In the genomic region with DNA sequence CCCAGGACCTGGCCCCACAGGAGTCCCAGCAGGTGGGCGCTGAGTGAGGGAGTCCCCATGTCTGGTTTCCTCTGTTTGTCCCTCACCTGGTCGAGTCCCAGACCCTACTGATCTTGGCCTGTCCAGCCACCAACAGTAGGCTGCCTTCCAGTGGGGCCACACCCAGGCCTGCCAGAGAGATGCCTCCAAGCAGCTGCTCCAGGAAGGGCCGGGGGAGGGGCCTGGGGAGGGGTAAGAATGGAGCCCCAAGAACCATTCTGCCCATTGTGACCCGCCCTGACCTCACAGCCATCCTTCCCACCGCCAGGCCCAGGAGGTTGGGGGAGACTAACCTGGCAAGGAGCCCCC, we compare ENCODE assay signal across 9 cellular contexts. TPM values are rescaled to one million over a fixed set of nuclear protein-coding genes. Genes with fewer than 3 reads are reported as not detected.
DNase-seq lines count a peak whose midpoint lies in the region; ATAC-seq, FAIRE-seq and TF ChIP-seq lines count a peak whose summit lies in the region.
"Had no signal": no experiment of that assay in that cellular context is flagged by ENCODE, and none has a peak within 500 bp of the region (broad histone marks: within the 10 kb centered on the region; RNA-seq: fewer than 3 reads in every experiment).

No MANE protein-coding gene starts in this region.

- no peak for TF ChIP-seq EP300 in ovary (IDR thresholded peaks at IDR 0.05)

- H3K9me3 Mint-ChIP-seq in CD8-positive, alpha-beta T cell: no peaks in the 10 kb centered on the region
- H3K9me3 Mint-ChIP-seq in endothelial cell (ENCODE audit: unreplicated experiment): no peaks in the 10 kb centered on the region

- peaks cover 15% of the 10 kb centered on the region for H3K4me1 ChIP-seq in CD8-positive, alpha-beta T cell (ENCODE audit: insufficient read depth, low read length)
- H3K4me1 ChIP-seq in NT2/D1 (ENCODE audit: insufficient read depth, insufficient read length) (peaks cover 21% of the 10 kb centered on the region), ovary (ENCODE audit: insufficient read depth) (peaks cover 6% of the 10 kb centered on the region)

- H3K9ac ChIP-seq in NT2/D1 (ENCODE audit: insufficient read length, low read depth): peak overlapping the region; percentile 90

- intact Hi-C loops in CD8-positive, alpha-beta T cell (cut with DNase I, micrococcal nuclease): loop anchor here (1.0 to 10.0 kb wide), 8 partner anchors 39 to 410 kb away; a partner anchor contains a TSS
- intact Hi-C loops in ovary (cut with DNase I): loop anchor here (5.0 to 10.0 kb wide), 7 partner anchors 65 to 295 kb away; a partner anchor contains a TSS

- no peak for DNase-seq in CD8-positive, alpha-beta T cell
- DNase-seq in NT2/D1 (ENCODE audit: low read depth, low spot score) (no peak), endothelial cell (ENCODE audit: low spot score) (no peak), ovary (peak in 2 of 5 donors; percentile 57 to 60), GM10248 (ENCODE audit: extremely low spot score) (no peak), H54 (ENCODE audit: insufficient read length, low spot score) (no peak), frontal cortex (ENCODE audit: low spot score in 2 of 2) (no peak), D721Med (ENCODE audit: insufficient read length, low spot score) (no peak)

- no peaks in the 10 kb centered on the region for H3K36me3 ChIP-seq in CD8-positive, alpha-beta T cell (ENCODE audit: insufficient read depth, low read length)
- peaks cover 19% of the 10 kb centered on the region for H3K36me3 ChIP-seq in NT2/D1 (ENCODE audit: insufficient read depth, insufficient read length, low read length)
- H3K36me3 ChIP-seq in ovary: no peaks in the 10 kb centered on the region

- TF ChIP-seq CTCF in CD8-positive, alpha-beta T cell (IDR thresholded peaks at IDR 0.05): no peak
- TF ChIP-seq CTCF in endothelial cell (IDR thresholded peaks at IDR 0.05; ENCODE audit: unreplicated experiment): no peak
- TF ChIP-seq CTCF in ovary (IDR thresholded peaks at IDR 0.05): no peak
- TF ChIP-seq CTCF in GM10248 (IDR thresholded peaks at IDR 0.05; ENCODE audit: control extremely low read depth, extremely low read depth, low read depth, missing control alignments): no peak
- no peak for TF ChIP-seq CTCF in D721Med (IDR thresholded peaks at IDR 0.05; ENCODE audit: insufficient read depth, missing control alignments)

- FAIRE-seq in H54 (lab: Jason Lieb, UNC) (no peak), frontal cortex (lab: Jason Lieb, UNC) (no peak), D721Med (lab: Jason Lieb, UNC) (no peak)

- H3K4me3 Mint-ChIP-seq in CD8-positive, alpha-beta T cell: peak overlapping the region; percentile 81
- peak overlapping the region; percentile 74 for H3K4me3 Mint-ChIP-seq in endothelial cell (ENCODE audit: unreplicated experiment)

- H3K4me3 ChIP-seq in CD8-positive, alpha-beta T cell (ENCODE audit: low read depth, low read length): no peak overlapping the region
- H3K4me3 ChIP-seq in NT2/D1 (ENCODE audit: insufficient read length, low read depth) (peak overlapping the region; percentile 63), ovary (peak overlapping the region; percentile 63)

- H3K27ac Mint-ChIP-seq in CD8-positive, alpha-beta T cell: peak overlapping the region; percentile 55
- H3K27ac Mint-ChIP-seq in endothelial cell (ENCODE audit: unreplicated experiment): no peak overlapping the region

- H3K4me1 Mint-ChIP-seq in CD8-positive, alpha-beta T cell (ENCODE audit: low read depth): peaks cover 12% of the 10 kb centered on the region
- peaks cover 3% of the 10 kb centered on the region for H3K4me1 Mint-ChIP-seq in endothelial cell (ENCODE audit: unreplicated experiment)

- peaks cover 6% of the 10 kb centered on the region for H3K27me3 Mint-ChIP-seq in CD8-positive, alpha-beta T cell (ENCODE audit: low read depth)
- H3K27me3 Mint-ChIP-seq in endothelial cell (ENCODE audit: unreplicated experiment): peaks cover 14% of the 10 kb centered on the region

- WGBS in ovary, 3 donors: 63 to 79% (median 69%) methylated on average over 5 of the region's 5 CpGs

- H3K9me3 ChIP-seq in CD8-positive, alpha-beta T cell (ENCODE audit: low read length): no peaks in the 10 kb centered on the region
- H3K9me3 ChIP-seq in NT2/D1 (ENCODE audit: insufficient read depth, low read length) (no peaks in the 10 kb centered on the region), ovary (no peaks in the 10 kb centered on the region)

- no peaks in the 10 kb centered on the region for H3K27me3 ChIP-seq in CD8-positive, alpha-beta T cell (ENCODE audit: insufficient read depth, low read length)
- H3K27me3 ChIP-seq in NT2/D1 (ENCODE audit: insufficient read depth, insufficient read length) (peaks cover 12% of the 10 kb centered on the region), ovary (no peaks in the 10 kb centered on the region)

- CTCF ChIA-PET in CD8-positive, alpha-beta T cell (lab: Charles Lee): interaction anchor here (0.5 to 1.7 kb wide), 4 partner anchors 20 to 83 kb away, joined by 3 to 11 read pairs (median 4); no protein-coding TSS in a partner anchor
- CTCF ChIA-PET in GM10248 (lab: Yijun Ruan, JAX): interaction anchor here (0.9 to 1.7 kb wide), 4 partner anchors 13 to 150 kb away, joined by 3 to 4 read pairs (median 4); a partner anchor contains a TSS

- TF ChIP-seq POLR2A in ovary (IDR thresholded peaks at IDR 0.05) (no peak), H54 (IDR thresholded peaks at IDR 0.05; ENCODE audit: low read depth, low read length) (no peak)

- no peak overlapping the region for H3K27ac ChIP-seq in CD8-positive, alpha-beta T cell (ENCODE audit: low read depth, low read length)
- H3K27ac ChIP-seq in ovary: peak overlapping the region; percentile 29 to 90

- ATAC-seq in CD8-positive, alpha-beta T cell: no peak

- H3K36me3 Mint-ChIP-seq in CD8-positive, alpha-beta T cell: peaks cover 5% of the 10 kb centered on the region
- peaks cover 4% of the 10 kb centered on the region for H3K36me3 Mint-ChIP-seq in endothelial cell (ENCODE audit: low read depth, unreplicated experiment)

- POLR2A ChIA-PET in CD8-positive, alpha-beta T cell (lab: Charles Lee): no interaction called here
- POLR2A ChIA-PET in GM10248 (lab: Yijun Ruan, JAX): no interaction called here

RNA-seq across cellular contexts. Expression of a gene that starts 0.7 kb away (rescaled TPM):
- 10 to 100 TPM; 33.0 to 37.2 TPM for total RNA-seq in CD8-positive, alpha-beta T cell
- 72.5 TPM for total RNA-seq in endothelial cell (ENCODE audit: unreplicated experiment)
- total RNA-seq in ovary: 10 to 100 TPM; 53.7 to 81.2 (median 62.6) TPM
- polyA plus RNA-seq in ovary: 10 to 100 TPM; 43.5 to 55.4 TPM
- 26.9 TPM for total RNA-seq in frontal cortex

RNA-seq across cellular contexts. Expression of a gene that starts 12.8 kb away (rescaled TPM):
- total RNA-seq in CD8-positive, alpha-beta T cell: under 1 TPM in 1 of 2 experiments, not detected in 1; 0.03 TPM
- total RNA-seq in endothelial cell (ENCODE audit: unreplicated experiment) (not detected), ovary (10 to 100 TPM in 3 of 7 donors, 1 to 10 TPM in 4; 1.9 to 39.1 (median 6.5) TPM), frontal cortex (7.7 TPM)
- polyA plus RNA-seq in ovary: 1 to 10 TPM; 1.0 to 1.2 TPM
- total RNA-seq: SK-MEL-5 had no signal

RNA-seq across cellular contexts. Expression of a gene that starts 15.2 kb away (rescaled TPM):
- total RNA-seq in CD8-positive, alpha-beta T cell: not detected
- 0.49 TPM for total RNA-seq in endothelial cell (ENCODE audit: unreplicated experiment)
- 10 to 100 TPM in 6 of 7 donors, 1 to 10 TPM in 1; 8.8 to 33.4 (median 22.4) TPM for total RNA-seq in ovary
- polyA plus RNA-seq in ovary: 1 to 10 TPM; 6.2 to 7.3 TPM
- total RNA-seq in frontal cortex: 0.41 TPM
- total RNA-seq: SK-MEL-5 had no signal

RNA-seq across cellular contexts. Expression of a gene that starts 39.5 kb away (rescaled TPM):
- total RNA-seq in CD8-positive, alpha-beta T cell: 1 to 10 TPM; 3.4 to 3.5 TPM
- total RNA-seq in endothelial cell (ENCODE audit: unreplicated experiment) (0.72 TPM), ovary (1 to 10 TPM; 2.5 to 8.1 (median 4.5) TPM), frontal cortex (0.82 TPM)
- 1 to 10 TPM; 3.2 to 9.7 TPM for polyA plus RNA-seq in ovary
